In the genomic region with DNA sequence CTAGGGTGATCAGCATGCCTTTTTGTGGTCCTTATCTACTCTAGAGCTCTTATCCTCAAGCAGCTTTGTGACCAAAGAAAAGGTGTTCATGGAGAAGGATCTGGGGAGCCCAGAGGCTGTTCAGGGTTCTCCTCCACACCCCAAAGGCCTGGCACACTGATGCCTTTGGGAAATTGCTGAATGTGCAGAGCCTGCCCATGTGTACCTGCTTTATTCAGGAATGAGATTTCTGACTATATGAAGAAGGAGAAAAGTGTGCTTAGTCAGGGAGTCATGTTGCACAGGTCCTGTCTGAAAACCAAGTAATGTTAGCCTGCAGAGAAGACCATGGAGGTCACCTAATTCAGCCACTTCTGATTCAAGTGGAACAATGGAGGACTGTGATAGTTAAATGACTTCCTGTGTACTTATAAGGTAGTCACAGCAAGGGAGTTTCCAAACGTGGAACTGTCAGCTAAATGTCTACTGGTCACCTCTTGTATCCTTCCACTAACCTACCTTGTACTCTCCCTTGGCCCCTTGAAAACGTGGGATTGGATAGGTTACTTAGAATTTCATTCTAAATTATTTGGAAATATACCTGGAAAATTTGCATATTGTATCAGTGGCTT, we compare ENCODE assay signal across 13 cellular contexts.
DNase-seq lines count a peak whose midpoint lies in the region; ATAC-seq and TF ChIP-seq lines count a peak whose summit lies in the region.
"Had no signal": no experiment of that assay in that cellular context is flagged by ENCODE, and none has a peak within 500 bp of the region (broad histone marks: within the 10 kb centered on the region; RNA-seq: fewer than 3 reads in every experiment).

No MANE protein-coding gene starts in this region.

- peak overlapping the region; percentile 26 to 65; a peak in 2 of 4 replicates for H3K27ac ChIP-seq in SK-N-SH (ENCODE audit: low read depth in 2 of 2, low read length in 1 of 2)
- no peak overlapping the region for H3K27ac ChIP-seq in naive thymus-derived CD4-positive, alpha-beta T cell (ENCODE audit: low read depth, low read length)
- H3K27ac ChIP-seq: GM23248 had no signal

- H3K4me1 ChIP-seq in SK-N-SH (ENCODE audit: control insufficient read depth in 1 of 2, insufficient read depth in 2 of 2, low read depth in 1 of 2, low read length in 1 of 2) (peaks cover 37 to 52% of the 10 kb centered on the region in 2 experiments), BE2C (0 out of 2 replicates have a peak, but pooled peaks cover 3% of the 10 kb centered on the region)
- peaks cover 33 to 77% of the 10 kb centered on the region in 2 donors for H3K4me1 ChIP-seq in naive thymus-derived CD4-positive, alpha-beta T cell (ENCODE audit: control insufficient read depth in 2 of 2, insufficient read depth in 2 of 2, low read length in 2 of 2)

- no peaks in the 10 kb centered on the region for H3K27me3 Mint-ChIP-seq in activated CD4-positive, alpha-beta memory T cell treated with anti-CD3 and anti-CD28 coated beads, Interleukin-2, amount 10 ng/mL, durations not matched to agents 7 days and 5 days
- H3K27me3 Mint-ChIP-seq in naive thymus-derived CD4-positive, alpha-beta T cell: no peaks in the 10 kb centered on the region

- peaks cover 9% of the 10 kb centered on the region for H3K36me3 Mint-ChIP-seq in activated CD4-positive, alpha-beta memory T cell treated with anti-CD3 and anti-CD28 coated beads, Interleukin-2, amount 10 ng/mL, durations not matched to agents 7 days and 5 days (ENCODE audit: low read depth)
- peaks cover 0 to 6% (median 0%) of the 10 kb centered on the region in 5 donors for H3K36me3 Mint-ChIP-seq in naive thymus-derived CD4-positive, alpha-beta T cell

- H3K9me3 ChIP-seq in SK-N-SH (no peaks in the 10 kb centered on the region), BE2C (no peaks in the 10 kb centered on the region)
- no peaks in the 10 kb centered on the region for H3K9me3 ChIP-seq in naive thymus-derived CD4-positive, alpha-beta T cell (ENCODE audit: control insufficient read depth in 2 of 3, low read length in 3 of 3)

- TF ChIP-seq CTCF in SK-N-SH (IDR thresholded peaks at IDR 0.05) (no peak), BE2C (IDR thresholded peaks at IDR 0.05; ENCODE audit: low read depth, low read length) (no peak)

- H3K4me3 ChIP-seq in SK-N-SH (ENCODE audit: low read depth in 2 of 2, low read length in 1 of 2): no peak overlapping the region
- no peak overlapping the region for H3K4me3 ChIP-seq in naive thymus-derived CD4-positive, alpha-beta T cell (ENCODE audit: low read length)
- no peak overlapping the region for H3K4me3 ChIP-seq in BE2C (ENCODE audit: low read depth, low read length)
- H3K4me3 ChIP-seq: GM23248 had no signal

- H3K79me2 ChIP-seq in SK-N-SH (ENCODE audit: insufficient read depth): peaks cover 96% of the 10 kb centered on the region

- H3K27me3 ChIP-seq in SK-N-SH (ENCODE audit: insufficient read depth): no peaks in the 10 kb centered on the region
- H3K27me3 ChIP-seq in naive thymus-derived CD4-positive, alpha-beta T cell (ENCODE audit: control insufficient read depth in 2 of 2, insufficient read depth in 2 of 2, low read length in 2 of 2): no peaks in the 10 kb centered on the region
- H3K27me3 ChIP-seq in BE2C: no peaks in the 10 kb centered on the region

- intact Hi-C loops in naive thymus-derived CD4-positive, alpha-beta T cell (cut with micrococcal nuclease): no loop called here

- H3K36me3 ChIP-seq in SK-N-SH (replicated peaks in 1 of 2; ENCODE audit: control insufficient read depth in 1 of 2, insufficient read depth in 2 of 2, low read length in 1 of 2) (peaks cover 0 to 2% of the 10 kb centered on the region in 2 experiments), BE2C (no peaks in the 10 kb centered on the region)
- no peaks in the 10 kb centered on the region for H3K36me3 ChIP-seq in naive thymus-derived CD4-positive, alpha-beta T cell (ENCODE audit: control insufficient read depth in 2 of 3, insufficient read depth in 3 of 3, low read length in 3 of 3)

- H3K9me2 ChIP-seq in SK-N-SH: no peaks in the 10 kb centered on the region

- CTCF ChIA-PET in SK-N-SH (lab: Yijun Ruan, JAX): interaction anchor here (0.6 to 13.8 kb wide), 2 partner anchors 20 to 1080 kb away, joined by 3 to 188 read pairs; no protein-coding TSS in a partner anchor
- CTCF ChIA-PET in activated CD4-positive, alpha-beta memory T cell treated with anti-CD3 and anti-CD28 coated beads, Interleukin-2, amount 10 ng/mL, durations not matched to agents 7 days and 5 days (lab: Charles Lee): interaction anchor here (0.9 to 22.2 kb wide), 4 partner anchors 9 to 21 kb away, joined by 3 to 365 read pairs (median 5); no protein-coding TSS in a partner anchor
- CTCF ChIA-PET in naive thymus-derived CD4-positive, alpha-beta T cell (lab: Charles Lee): interaction anchor here (0.7 to 10.2 kb wide), 4 partner anchors 9 to 158 kb away, joined by 3 to 136 read pairs (median 8); no protein-coding TSS in a partner anchor

- H2AFZ ChIP-seq in SK-N-SH (ENCODE audit: low read depth): no peak overlapping the region
- H2AFZ ChIP-seq: GM23248 had no signal

- POLR2A ChIA-PET in SK-N-SH (lab: Yijun Ruan, JAX): interaction anchor here (1.2 kb wide), 1 partner anchor 21 kb away, joined by 4 read pairs; no protein-coding TSS in a partner anchor
- POLR2A ChIA-PET in activated CD4-positive, alpha-beta memory T cell treated with anti-CD3 and anti-CD28 coated beads, Interleukin-2, amount 10 ng/mL, durations not matched to agents 7 days and 5 days (lab: Charles Lee): interaction anchor here (1.9 to 10.1 kb wide), 3 partner anchors 11 to 167 kb away, joined by 4 to 279 read pairs (median 29); partner anchors contain the start of gene GCC2
- POLR2A ChIA-PET in naive thymus-derived CD4-positive, alpha-beta T cell (lab: Charles Lee): interaction anchor here (1.5 to 3.7 kb wide), 4 partner anchors 9 to 21 kb away, joined by 5 to 13 read pairs (median 6); no protein-coding TSS in a partner anchor

- H3K4me3 Mint-ChIP-seq in activated CD4-positive, alpha-beta memory T cell treated with anti-CD3 and anti-CD28 coated beads, Interleukin-2, amount 10 ng/mL, durations not matched to agents 7 days and 5 days: no peak overlapping the region
- peak overlapping the region in 7 of 10 donors; percentile 4 to 65 (median 32) for H3K4me3 Mint-ChIP-seq in naive thymus-derived CD4-positive, alpha-beta T cell

- H3K4me1 Mint-ChIP-seq in activated CD4-positive, alpha-beta memory T cell treated with anti-CD3 and anti-CD28 coated beads, Interleukin-2, amount 10 ng/mL, durations not matched to agents 7 days and 5 days: peaks cover 92% of the 10 kb centered on the region
- peaks cover 58 to 91% (median 85%) of the 10 kb centered on the region in 7 donors for H3K4me1 Mint-ChIP-seq in naive thymus-derived CD4-positive, alpha-beta T cell

- H3K27ac Mint-ChIP-seq in activated CD4-positive, alpha-beta memory T cell treated with anti-CD3 and anti-CD28 coated beads, Interleukin-2, amount 10 ng/mL, durations not matched to agents 7 days and 5 days: peak overlapping the region; percentile 86
- peak overlapping the region; percentile 10 to 97 (median 82) for H3K27ac Mint-ChIP-seq in naive thymus-derived CD4-positive, alpha-beta T cell

- no peak for DNase-seq in SK-N-SH
- DNase-seq in NCI-H146 (lab: John Stamatoyannopoulos, UW): peak; percentile 84
- DNase-seq in activated CD4-positive, alpha-beta memory T cell treated with anti-CD3 and anti-CD28 coated beads, Interleukin-2, amount 10 ng/mL, durations not matched to agents 7 days and 5 days: no peak
- no peak for DNase-seq in naive thymus-derived CD4-positive, alpha-beta T cell
- no peak for DNase-seq in BE2C
- DNase-seq: GF-D8, GM23248, NCI-H446, retina, SW 1271 had no signal

- H3K9ac ChIP-seq in SK-N-SH: no peak overlapping the region
- H3K9ac ChIP-seq: GM23248 had no signal

- H3K9me3 Mint-ChIP-seq in activated CD4-positive, alpha-beta memory T cell treated with anti-CD3 and anti-CD28 coated beads, Interleukin-2, amount 10 ng/mL, durations not matched to agents 7 days and 5 days: no peaks in the 10 kb centered on the region
- no peaks in the 10 kb centered on the region for H3K9me3 Mint-ChIP-seq in naive thymus-derived CD4-positive, alpha-beta T cell

- ATAC-seq in SK-N-SH treated with all-trans-retinoic acid at 6 μM for 48 hours: no peak
- peak; percentile 43 for ATAC-seq in naive thymus-derived CD4-positive, alpha-beta T cell
- no peak for ATAC-seq in GM19035 (IDR thresholded peaks at IDR 0.05; ENCODE audit: unreplicated experiment)
- ATAC-seq in HG02571 (IDR thresholded peaks at IDR 0.05; ENCODE audit: unreplicated experiment): no peak

- no peak for TF ChIP-seq RAD21 in SK-N-SH (IDR thresholded peaks at IDR 0.05; ENCODE audit: low read length)

- TF ChIP-seq EP300 in SK-N-SH (IDR thresholded peaks at IDR 0.05; ENCODE audit: borderline replicate concordance in 1 of 2, low read depth in 1 of 2, low read length in 1 of 2): no peak

- 81% methylated on average over 2 of the region's 2 CpGs for WGBS in SK-N-SH (ENCODE audit: low lambda C conversion rate)

- peaks cover 6% of the 10 kb centered on the region; the same call in 1 of the 2 replicates for H4K20me1 ChIP-seq in SK-N-SH (ENCODE audit: insufficient read depth)

- peaks cover 17% of the 10 kb centered on the region for H3F3A ChIP-seq in SK-N-SH (replicated peaks; ENCODE audit: insufficient read depth)

- H3K4me2 ChIP-seq in SK-N-SH: no peak overlapping the region

TF ChIP-seq in SK-N-SH, 30 proteins besides CTCF, POLR2A, EP300 and RAD21 (continues in another document):
- TF ChIP-seq MEF2A (IDR thresholded peaks at IDR 0.05; ENCODE audit: borderline replicate concordance, low read depth): no peak

TF ChIP-seq in SK-N-SH treated with all-trans-retinoic acid at 6 μM for 48 hours, 23 proteins besides CTCF, POLR2A, EP300 and RAD21 (continues in another document):
- TF ChIP-seq, protein P1, sequence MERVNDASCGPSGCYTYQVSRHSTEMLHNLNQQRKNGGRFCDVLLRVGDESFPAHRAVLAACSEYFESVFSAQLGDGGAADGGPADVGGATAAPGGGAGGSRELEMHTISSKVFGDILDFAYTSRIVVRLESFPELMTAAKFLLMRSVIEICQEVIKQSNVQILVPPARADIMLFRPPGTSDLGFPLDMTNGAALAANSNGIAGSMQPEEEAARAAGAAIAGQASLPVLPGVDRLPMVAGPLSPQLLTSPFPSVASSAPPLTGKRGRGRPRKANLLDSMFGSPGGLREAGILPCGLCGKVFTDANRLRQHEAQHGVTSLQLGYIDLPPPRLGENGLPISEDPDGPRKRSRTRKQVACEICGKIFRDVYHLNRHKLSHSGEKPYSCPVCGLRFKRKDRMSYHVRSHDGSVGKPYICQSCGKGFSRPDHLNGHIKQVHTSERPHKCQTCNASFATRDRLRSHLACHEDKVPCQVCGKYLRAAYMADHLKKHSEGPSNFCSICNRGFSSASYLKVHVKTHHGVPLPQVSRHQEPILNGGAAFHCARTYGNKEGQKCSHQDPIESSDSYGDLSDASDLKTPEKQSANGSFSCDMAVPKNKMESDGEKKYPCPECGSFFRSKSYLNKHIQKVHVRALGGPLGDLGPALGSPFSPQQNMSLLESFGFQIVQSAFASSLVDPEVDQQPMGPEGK (CRISPR knock-in tag; IDR thresholded peaks at IDR 0.05; ENCODE audit: borderline replicate concordance): no peak
- TF ChIP-seq ZFP3 (CRISPR knock-in tag; IDR thresholded peaks at IDR 0.05): no peak
